1 cellular context compared by ENCODE assay signal in genomic region chr11:587978-588380, GRCh38.
TF ChIP-seq lines count a peak whose summit lies in the region.

No MANE protein-coding gene starts in this region.

TF ChIP-seq in HepG2, 621 proteins besides CTCF, POLR2A, EP300 and RAD21 (continued from another document and continues in another):
- TF ChIP-seq ZNF414 (CRISPR knock-in tag; IDR thresholded peaks at IDR 0.05), result 0 out of 2 replicates have a peak, but pooled peaks have one; percentile 56
- TF ChIP-seq, protein P1, sequence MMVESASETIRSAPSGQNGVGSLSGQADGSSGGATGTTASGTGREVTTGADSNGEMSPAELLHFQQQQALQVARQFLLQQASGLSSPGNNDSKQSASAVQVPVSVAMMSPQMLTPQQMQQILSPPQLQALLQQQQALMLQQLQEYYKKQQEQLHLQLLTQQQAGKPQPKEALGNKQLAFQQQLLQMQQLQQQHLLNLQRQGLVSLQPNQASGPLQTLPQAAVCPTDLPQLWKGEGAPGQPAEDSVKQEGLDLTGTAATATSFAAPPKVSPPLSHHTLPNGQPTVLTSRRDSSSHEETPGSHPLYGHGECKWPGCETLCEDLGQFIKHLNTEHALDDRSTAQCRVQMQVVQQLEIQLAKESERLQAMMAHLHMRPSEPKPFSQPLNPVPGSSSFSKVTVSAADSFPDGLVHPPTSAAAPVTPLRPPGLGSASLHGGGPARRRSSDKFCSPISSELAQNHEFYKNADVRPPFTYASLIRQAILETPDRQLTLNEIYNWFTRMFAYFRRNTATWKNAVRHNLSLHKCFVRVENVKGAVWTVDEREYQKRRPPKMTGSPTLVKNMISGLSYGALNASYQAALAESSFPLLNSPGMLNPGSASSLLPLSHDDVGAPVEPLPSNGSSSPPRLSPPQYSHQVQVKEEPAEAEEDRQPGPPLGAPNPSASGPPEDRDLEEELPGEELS (CRISPR knock-in tag; IDR thresholded peaks at IDR 0.05), result peak; percentile 53; the same call in 1 of the 2 replicates
- TF ChIP-seq, protein P2, sequence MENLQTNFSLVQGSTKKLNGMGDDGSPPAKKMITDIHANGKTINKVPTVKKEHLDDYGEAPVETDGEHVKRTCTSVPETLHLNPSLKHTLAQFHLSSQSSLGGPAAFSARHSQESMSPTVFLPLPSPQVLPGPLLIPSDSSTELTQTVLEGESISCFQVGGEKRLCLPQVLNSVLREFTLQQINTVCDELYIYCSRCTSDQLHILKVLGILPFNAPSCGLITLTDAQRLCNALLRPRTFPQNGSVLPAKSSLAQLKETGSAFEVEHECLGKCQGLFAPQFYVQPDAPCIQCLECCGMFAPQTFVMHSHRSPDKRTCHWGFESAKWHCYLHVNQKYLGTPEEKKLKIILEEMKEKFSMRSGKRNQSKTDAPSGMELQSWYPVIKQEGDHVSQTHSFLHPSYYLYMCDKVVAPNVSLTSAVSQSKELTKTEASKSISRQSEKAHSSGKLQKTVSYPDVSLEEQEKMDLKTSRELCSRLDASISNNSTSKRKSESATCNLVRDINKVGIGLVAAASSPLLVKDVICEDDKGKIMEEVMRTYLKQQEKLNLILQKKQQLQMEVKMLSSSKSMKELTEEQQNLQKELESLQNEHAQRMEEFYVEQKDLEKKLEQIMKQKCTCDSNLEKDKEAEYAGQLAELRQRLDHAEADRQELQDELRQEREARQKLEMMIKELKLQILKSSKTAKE (CRISPR knock-in tag; IDR thresholded peaks at IDR 0.05; ENCODE audit: borderline replicate concordance), result peak; percentile 84; the same call in 1 of the 2 replicates
- peak; percentile 44 for TF ChIP-seq CREM (IDR thresholded peaks at IDR 0.05)
- no peak for TF ChIP-seq CREM (CRISPR knock-in tag; IDR thresholded peaks at IDR 0.05)
- no peak for TF ChIP-seq ZNF672 (CRISPR knock-in tag; IDR thresholded peaks at IDR 0.05)
- peak; percentile 95 for TF ChIP-seq CEBPB (IDR thresholded peaks at IDR 0.05; ENCODE audit: borderline replicate concordance, low read depth, low read length)
- TF ChIP-seq ZNF230 (CRISPR knock-in tag; IDR thresholded peaks at IDR 0.05), result no peak
- TF ChIP-seq SOX6 (IDR thresholded peaks at IDR 0.05), result no peak
- peak; percentile 73; the same call in 1 of the 2 replicates for TF ChIP-seq SOX6 (CRISPR knock-in tag; IDR thresholded peaks at IDR 0.05)
- peak; percentile 93 for TF ChIP-seq RARA (CRISPR knock-in tag; IDR thresholded peaks at IDR 0.05)
- TF ChIP-seq HNF4G (IDR thresholded peaks at IDR 0.05; ENCODE audit: borderline replicate concordance, low read depth, low read length), result peak; percentile 91
- peak; percentile 74; the same call in 1 of the 2 replicates for TF ChIP-seq HNF4G (CRISPR knock-in tag; IDR thresholded peaks at IDR 0.05; ENCODE audit: borderline replicate concordance, low read depth)
- peak; percentile 56 for TF ChIP-seq KDM2A (CRISPR knock-in tag; IDR thresholded peaks at IDR 0.05; ENCODE audit: borderline replicate concordance, low read depth)
- no peak for TF ChIP-seq ZFP90 (CRISPR knock-in tag; IDR thresholded peaks at IDR 0.05; ENCODE audit: borderline replicate concordance)
- peak; percentile 95; the same call in 1 of the 2 replicates for TF ChIP-seq THRA (CRISPR knock-in tag; IDR thresholded peaks at IDR 0.05; ENCODE audit: borderline replicate concordance)
- TF ChIP-seq ZFP37 (CRISPR knock-in tag; IDR thresholded peaks at IDR 0.05; ENCODE audit: borderline replicate concordance), result peak; percentile 48; the same call in 1 of the 2 replicates
- peak; percentile 71 for TF ChIP-seq RCOR2 (CRISPR knock-in tag; IDR thresholded peaks at IDR 0.05)
- peak; percentile 71 for TF ChIP-seq XRCC5 (optimal IDR thresholded peaks at IDR 0.05; ENCODE audit: low read length)
- no peak for TF ChIP-seq LCORL (IDR thresholded peaks at IDR 0.05)
- peak; percentile 88 for TF ChIP-seq LCORL (CRISPR knock-in tag; IDR thresholded peaks at IDR 0.05)
- TF ChIP-seq ZNF503 (CRISPR knock-in tag; IDR thresholded peaks at IDR 0.05), result no peak
- no peak for TF ChIP-seq BRD4 (CRISPR knock-in tag; IDR thresholded peaks at IDR 0.05)
- peak; percentile 80; the same call in 1 of the 3 replicates for TF ChIP-seq MXI1 (IDR thresholded peaks at IDR 0.05; ENCODE audit: borderline replicate concordance, low read depth, low read length)
- peak; percentile 83 for TF ChIP-seq TBX2 (CRISPR knock-in tag; IDR thresholded peaks at IDR 0.05; ENCODE audit: borderline replicate concordance)
- TF ChIP-seq TBL1XR1 (IDR thresholded peaks at IDR 0.05; ENCODE audit: borderline replicate concordance, low read length, partially characterized antibody), result peak; percentile 33
- TF ChIP-seq ZNF430 (CRISPR knock-in tag; IDR thresholded peaks at IDR 0.05), result peak; percentile 13; the same call in 1 of the 2 replicates
- TF ChIP-seq, protein P3, sequence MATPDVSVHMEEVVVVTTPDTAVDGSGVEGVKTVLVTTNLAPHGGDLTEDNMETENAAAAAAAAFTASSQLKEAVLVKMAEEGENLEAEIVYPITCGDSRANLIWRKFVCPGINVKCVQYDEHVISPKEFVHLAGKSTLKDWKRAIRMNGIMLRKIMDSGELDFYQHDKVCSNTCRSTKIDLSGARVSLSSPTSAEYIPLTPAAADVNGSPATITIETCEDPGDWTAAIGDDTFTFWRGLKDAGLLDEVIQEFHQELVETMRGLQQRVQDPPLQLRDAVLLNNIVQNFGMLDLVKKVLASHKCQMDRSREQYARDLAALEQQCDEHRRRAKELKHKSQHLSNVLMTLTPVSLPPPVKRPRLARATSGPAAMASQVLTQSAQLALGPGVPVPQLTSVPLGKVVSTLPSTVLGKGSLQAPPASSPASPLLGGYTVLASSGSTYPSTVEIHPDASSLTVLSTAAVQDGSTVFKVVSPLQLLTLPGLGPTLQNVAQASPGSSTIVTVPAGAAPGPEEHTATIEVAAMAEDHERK (CRISPR knock-in tag; IDR thresholded peaks at IDR 0.05; ENCODE audit: low read depth), result no peak
- TF ChIP-seq, protein P4, sequence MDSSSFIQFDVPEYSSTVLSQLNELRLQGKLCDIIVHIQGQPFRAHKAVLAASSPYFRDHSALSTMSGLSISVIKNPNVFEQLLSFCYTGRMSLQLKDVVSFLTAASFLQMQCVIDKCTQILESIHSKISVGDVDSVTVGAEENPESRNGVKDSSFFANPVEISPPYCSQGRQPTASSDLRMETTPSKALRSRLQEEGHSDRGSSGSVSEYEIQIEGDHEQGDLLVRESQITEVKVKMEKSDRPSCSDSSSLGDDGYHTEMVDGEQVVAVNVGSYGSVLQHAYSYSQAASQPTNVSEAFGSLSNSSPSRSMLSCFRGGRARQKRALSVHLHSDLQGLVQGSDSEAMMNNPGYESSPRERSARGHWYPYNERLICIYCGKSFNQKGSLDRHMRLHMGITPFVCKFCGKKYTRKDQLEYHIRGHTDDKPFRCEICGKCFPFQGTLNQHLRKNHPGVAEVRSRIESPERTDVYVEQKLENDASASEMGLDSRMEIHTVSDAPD (CRISPR knock-in tag; IDR thresholded peaks at IDR 0.05), result 0 out of 2 replicates have a peak, but pooled peaks have one; percentile 19
- TF ChIP-seq, protein P5, sequence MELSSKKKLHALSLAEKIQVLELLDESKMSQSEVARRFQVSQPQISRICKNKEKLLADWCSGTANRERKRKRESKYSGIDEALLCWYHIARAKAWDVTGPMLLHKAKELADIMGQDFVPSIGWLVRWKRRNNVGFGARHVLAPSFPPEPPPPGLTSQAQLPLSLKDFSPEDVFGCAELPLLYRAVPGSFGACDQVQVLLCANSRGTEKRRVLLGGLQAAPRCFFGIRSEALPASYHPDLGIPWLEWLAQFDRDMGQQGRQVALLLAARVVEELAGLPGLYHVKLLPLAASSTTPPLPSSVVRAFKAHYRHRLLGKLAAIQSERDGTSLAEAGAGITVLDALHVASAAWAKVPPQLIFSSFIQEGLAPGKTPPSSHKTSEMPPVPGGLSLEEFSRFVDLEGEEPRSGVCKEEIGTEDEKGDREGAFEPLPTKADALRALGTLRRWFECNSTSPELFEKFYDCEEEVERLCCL (CRISPR knock-in tag; IDR thresholded peaks at IDR 0.05; ENCODE audit: borderline replicate concordance), result no peak
- peak; percentile 70 for TF ChIP-seq NCOA2 (CRISPR knock-in tag; IDR thresholded peaks at IDR 0.05)
- TF ChIP-seq ESRRA (CRISPR knock-in tag; IDR thresholded peaks at IDR 0.05; ENCODE audit: low read depth), result peak; percentile 75
- TF ChIP-seq, protein P6, sequence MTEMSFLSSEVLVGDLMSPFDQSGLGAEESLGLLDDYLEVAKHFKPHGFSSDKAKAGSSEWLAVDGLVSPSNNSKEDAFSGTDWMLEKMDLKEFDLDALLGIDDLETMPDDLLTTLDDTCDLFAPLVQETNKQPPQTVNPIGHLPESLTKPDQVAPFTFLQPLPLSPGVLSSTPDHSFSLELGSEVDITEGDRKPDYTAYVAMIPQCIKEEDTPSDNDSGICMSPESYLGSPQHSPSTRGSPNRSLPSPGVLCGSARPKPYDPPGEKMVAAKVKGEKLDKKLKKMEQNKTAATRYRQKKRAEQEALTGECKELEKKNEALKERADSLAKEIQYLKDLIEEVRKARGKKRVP (CRISPR knock-in tag; IDR thresholded peaks at IDR 0.05), result peak in 1 of 2 experiments; percentile 97; a peak in 2 of 4 replicates
- TF ChIP-seq JUNB (CRISPR knock-in tag; IDR thresholded peaks at IDR 0.05; ENCODE audit: borderline replicate concordance), result peak; percentile 85
- TF ChIP-seq MYC (CRISPR knock-in tag; IDR thresholded peaks at IDR 0.05; ENCODE audit: borderline replicate concordance), result peak; percentile 54; the same call in 1 of the 2 replicates
- TF ChIP-seq FOXA1 (IDR thresholded peaks at IDR 0.05), result no peak
- TF ChIP-seq FOXA1 (CRISPR knock-in tag; IDR thresholded peaks at IDR 0.05), result 0 out of 2 replicates have a peak, but pooled peaks have one; percentile 5
- TF ChIP-seq SRSF1 (optimal IDR thresholded peaks at IDR 0.05; ENCODE audit: low read depth, low read length), result no peak
- TF ChIP-seq NFE2L2 (IDR thresholded peaks at IDR 0.05; ENCODE audit: low read length), result 0 out of 2 replicates have a peak, but pooled peaks have one; percentile 8
- TF ChIP-seq ZNF749 (CRISPR knock-in tag; IDR thresholded peaks at IDR 0.05; ENCODE audit: borderline replicate concordance), result peak; percentile 27; the same call in 1 of the 2 replicates
- TF ChIP-seq PHF21A (CRISPR knock-in tag; IDR thresholded peaks at IDR 0.05), result peak; percentile 77
- peak; percentile 83; the same call in 1 of the 2 replicates for TF ChIP-seq MIER3 (CRISPR knock-in tag; IDR thresholded peaks at IDR 0.05; ENCODE audit: borderline replicate concordance)
- peak; percentile 85 for TF ChIP-seq MAZ (IDR thresholded peaks at IDR 0.05; ENCODE audit: borderline replicate concordance, low read depth, low read length)
- peak; percentile 88 for TF ChIP-seq MAZ (CRISPR knock-in tag; IDR thresholded peaks at IDR 0.05; ENCODE audit: low read depth)
- peak; percentile 63; the same call in 1 of the 2 replicates for TF ChIP-seq DMAP1 (CRISPR knock-in tag; IDR thresholded peaks at IDR 0.05)
- 0 out of 2 replicates have a peak, but pooled peaks have one; percentile 29 for TF ChIP-seq ZFX (CRISPR knock-in tag; IDR thresholded peaks at IDR 0.05; ENCODE audit: low read depth)
- TF ChIP-seq, protein P7, sequence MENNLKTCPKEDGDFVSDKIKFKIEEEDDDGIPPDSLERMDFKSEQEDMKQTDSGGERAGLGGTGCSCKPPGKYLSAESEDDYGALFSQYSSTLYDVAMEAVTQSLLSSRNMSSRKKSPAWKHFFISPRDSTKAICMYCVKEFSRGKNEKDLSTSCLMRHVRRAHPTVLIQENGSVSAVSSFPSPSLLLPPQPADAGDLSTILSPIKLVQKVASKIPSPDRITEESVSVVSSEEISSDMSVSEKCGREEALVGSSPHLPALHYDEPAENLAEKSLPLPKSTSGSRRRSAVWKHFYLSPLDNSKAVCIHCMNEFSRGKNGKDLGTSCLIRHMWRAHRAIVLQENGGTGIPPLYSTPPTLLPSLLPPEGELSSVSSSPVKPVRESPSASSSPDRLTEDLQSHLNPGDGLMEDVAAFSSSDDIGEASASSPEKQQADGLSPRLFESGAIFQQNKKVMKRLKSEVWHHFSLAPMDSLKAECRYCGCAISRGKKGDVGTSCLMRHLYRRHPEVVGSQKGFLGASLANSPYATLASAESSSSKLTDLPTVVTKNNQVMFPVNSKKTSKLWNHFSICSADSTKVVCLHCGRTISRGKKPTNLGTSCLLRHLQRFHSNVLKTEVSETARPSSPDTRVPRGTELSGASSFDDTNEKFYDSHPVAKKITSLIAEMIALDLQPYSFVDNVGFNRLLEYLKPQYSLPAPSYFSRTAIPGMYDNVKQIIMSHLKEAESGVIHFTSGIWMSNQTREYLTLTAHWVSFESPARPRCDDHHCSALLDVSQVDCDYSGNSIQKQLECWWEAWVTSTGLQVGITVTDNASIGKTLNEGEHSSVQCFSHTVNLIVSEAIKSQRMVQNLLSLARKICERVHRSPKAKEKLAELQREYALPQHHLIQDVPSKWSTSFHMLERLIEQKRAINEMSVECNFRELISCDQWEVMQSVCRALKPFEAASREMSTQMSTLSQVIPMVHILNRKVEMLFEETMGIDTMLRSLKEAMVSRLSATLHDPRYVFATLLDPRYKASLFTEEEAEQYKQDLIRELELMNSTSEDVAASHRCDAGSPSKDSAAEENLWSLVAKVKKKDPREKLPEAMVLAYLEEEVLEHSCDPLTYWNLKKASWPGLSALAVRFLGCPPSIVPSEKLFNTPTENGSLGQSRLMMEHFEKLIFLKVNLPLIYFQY (CRISPR knock-in tag; IDR thresholded peaks at IDR 0.05; ENCODE audit: borderline replicate concordance), result peak; percentile 88; the same call in 1 of the 2 replicates
- 0 out of 2 replicates have a peak, but pooled peaks have one; percentile 38 for TF ChIP-seq ZNF431 (CRISPR knock-in tag; IDR thresholded peaks at IDR 0.05; ENCODE audit: borderline replicate concordance, low read depth)
